In the genomic region with DNA sequence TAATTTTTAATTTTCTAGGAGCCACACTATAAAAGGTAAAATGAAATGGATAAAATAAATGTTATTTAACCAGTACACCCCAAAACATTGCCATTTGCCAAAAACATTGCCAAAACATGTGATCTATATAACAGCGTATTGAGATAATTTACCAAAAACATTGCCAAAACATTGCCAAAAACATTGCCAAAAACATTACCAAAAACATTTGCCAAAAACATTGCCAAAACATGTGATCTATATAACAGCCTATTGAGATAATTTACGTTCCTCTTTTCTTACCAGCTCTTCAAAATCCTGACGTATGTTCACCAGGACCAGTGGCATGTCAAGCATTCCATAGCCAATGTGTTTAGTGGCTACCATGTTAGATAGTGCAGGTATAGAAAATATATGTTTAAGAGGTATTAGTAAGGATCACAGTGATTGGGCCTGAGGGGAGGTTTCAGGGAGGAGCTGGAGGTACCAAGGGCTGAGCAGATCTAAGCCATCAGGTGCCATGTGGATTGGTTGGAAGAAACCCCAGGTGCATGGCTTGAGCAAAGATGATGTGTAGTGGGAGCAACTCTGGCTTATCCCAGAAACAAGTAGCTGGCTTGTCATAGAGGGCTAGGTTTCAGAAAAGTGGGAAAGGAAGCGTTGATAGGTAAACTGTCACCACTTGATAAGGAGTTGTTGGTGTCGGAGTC, we compare ENCODE assay signal across 24 cellular contexts.
"Had no signal": no experiment of that assay in that cellular context is flagged by ENCODE, and none has a peak within 500 bp of the region (broad histone marks: within the 10 kb centered on the region; RNA-seq: fewer than 3 reads in every experiment).

No MANE protein-coding gene starts in this region.

- H3K36me3 ChIP-seq: adrenal gland, gastrocnemius medialis, pancreas, sigmoid colon, thoracic aorta had no signal

- DNase-seq: activated B cell treated with CpG ODN at 0.5 μM for 24 hours; activated CD4-positive, alpha-beta memory T cell treated with anti-CD3 and anti-CD28 coated beads for 36 hours; activated CD4-positive, alpha-beta T cell treated with anti-CD3 and anti-CD28 coated beads for 4 hours; activated gamma-delta T cell treated with Interleukin-2 at 50 U/mL for 16 hours; activated T-cell treated with anti-CD3 and anti-CD28 coated beads for 4 hours; adrenal gland; effector memory CD8-positive, alpha-beta T cell; gastrocnemius medialis; head of caudate nucleus; kidney glomerular epithelial cell; mesenchymal stem cell; naive thymus-derived CD8-positive, alpha-beta T cell; pancreas; sigmoid colon; stimulated activated CD4-positive, alpha-beta T cell treated with anti-CD3 and anti-CD28 coated beads, Interleukin-4, amount 100 ng/mL, for 24 hours; SW 1271; T-helper 2 cell had no signal

- H3K27me3 ChIP-seq: adrenal gland, gastrocnemius medialis, pancreas, sigmoid colon had no signal

- ATAC-seq: activated naive CD4-positive, alpha-beta T cell treated with anti-CD3 and anti-CD28 coated beads, Interleukin-2, amount 50 U/mL, for 72 hours; effector memory CD8-positive, alpha-beta T cell; naive thymus-derived CD8-positive, alpha-beta T cell; stimulated activated effector memory CD8-positive, alpha-beta T cell treated with anti-CD3 and anti-CD28 coated beads, Interleukin-12 subunit alpha, Interleukin-12 subunit beta, amount 100 ng/mL, for 72 hours had no signal

- FAIRE-seq: astrocyte, bronchial epithelial cell, TTC549 had no signal

- H3K9me3 ChIP-seq: adrenal gland, gastrocnemius medialis, pancreas, sigmoid colon, thoracic aorta had no signal

- H3K27ac ChIP-seq: adrenal gland, epithelial cell of prostate, gastrocnemius medialis, pancreas, thoracic aorta had no signal

- H3K4me3 ChIP-seq: adrenal gland, gastrocnemius medialis, pancreas, sigmoid colon, thoracic aorta had no signal
